In the genomic region with DNA sequence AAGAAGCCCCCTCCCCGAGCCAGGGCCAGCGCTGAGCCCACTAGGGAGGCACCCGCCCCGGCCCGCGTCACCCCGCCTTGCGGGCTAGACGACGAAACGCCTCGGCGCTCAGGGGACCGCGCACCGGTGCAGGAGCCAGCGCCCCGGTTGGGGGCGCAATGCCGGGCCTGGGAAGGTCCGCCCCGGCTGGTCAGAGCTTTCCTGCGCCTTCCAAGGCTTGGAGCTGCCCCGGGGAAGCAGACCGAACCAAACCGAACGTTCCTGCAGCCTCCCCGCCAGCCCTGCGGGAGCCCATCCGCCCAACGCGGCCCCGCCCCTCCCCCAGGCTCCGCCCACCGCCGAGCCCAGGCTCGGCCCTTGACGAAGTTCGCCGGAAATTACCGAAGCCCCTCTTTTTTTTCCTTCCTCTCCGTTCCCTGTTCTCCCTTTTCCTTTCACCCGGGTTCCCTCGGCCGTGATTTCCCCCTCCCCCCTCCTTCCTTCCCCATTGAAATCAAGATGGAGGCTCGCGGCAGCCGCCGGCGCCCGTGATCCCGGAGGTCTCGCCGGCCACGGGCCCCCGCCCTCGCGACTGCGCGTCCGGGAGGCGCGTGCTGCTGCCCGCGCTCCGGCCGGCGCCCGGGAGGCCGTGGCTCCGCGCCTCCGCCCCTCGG, we compare ENCODE assay signal across 8 cellular contexts. TPM values are rescaled to one million over a fixed set of nuclear protein-coding genes. Genes with fewer than 3 reads are reported as not detected.
DNase-seq lines count a peak whose midpoint lies in the region; ATAC-seq and TF ChIP-seq lines count a peak whose summit lies in the region.

A gene (plus strand): TSS at position 487 of the 653 bp plus-strand sequence. CDS start 384 bp downstream, outside the sequence.

- H3K27me3 ChIP-seq in SJSA1 (replicated peaks): no peaks in the 10 kb centered on the region

- peaks cover 35% of the 10 kb centered on the region for H3K4me1 ChIP-seq in SJSA1 (replicated peaks)

- peaks cover 26% of the 10 kb centered on the region for H3K36me3 ChIP-seq in SJSA1

- H3K27ac Mint-ChIP-seq in activated naive CD4-positive, alpha-beta T cell treated with anti-CD3 and anti-CD28 coated beads, Interleukin-2, amount 50 U/mL, for 24 hours: no peak within 1 kb of the TSS

- peak within 1 kb of the TSS; percentile 84 for H3K4me3 Mint-ChIP-seq in activated naive CD4-positive, alpha-beta T cell treated with anti-CD3 and anti-CD28 coated beads, Interleukin-2, amount 50 U/mL, for 24 hours

- no peaks in the 10 kb centered on the region for H3K36me3 Mint-ChIP-seq in activated naive CD4-positive, alpha-beta T cell treated with anti-CD3 and anti-CD28 coated beads, Interleukin-2, amount 50 U/mL, for 24 hours

- H3K4me3 ChIP-seq in SJSA1: peak within 1 kb of the TSS; percentile 97

- no peaks in the 10 kb centered on the region for H3K9me3 ChIP-seq in SJSA1 (replicated peaks)

- no peak for TF ChIP-seq CTCF in omental fat pad (IDR thresholded peaks at IDR 0.05)

- ATAC-seq in omental fat pad (ENCODE audit: low FRiP score): peak; percentile 81

- H3K4me1 Mint-ChIP-seq in activated naive CD4-positive, alpha-beta T cell treated with anti-CD3 and anti-CD28 coated beads, Interleukin-2, amount 50 U/mL, for 24 hours: peaks cover 14% of the 10 kb centered on the region

- DNase-seq in ELF-1 (ENCODE audit: low read depth, low spot score) (peak; percentile 93), GOT3 (lab: John Stamatoyannopoulos, UW) (peak; percentile 84), LoVo (ENCODE audit: low spot score) (peak; percentile 95), SJSA1 (ENCODE audit: low read depth in 1 of 2, low spot score in 2 of 2) (peak; percentile 92 to 95), glomerular visceral epithelial cell (ENCODE audit: extremely low spot score) (peak; percentile 97), omental fat pad (ENCODE audit: low spot score) (peak; percentile 76)

- peaks cover 43% of the 10 kb centered on the region for H3K27me3 Mint-ChIP-seq in activated naive CD4-positive, alpha-beta T cell treated with anti-CD3 and anti-CD28 coated beads, Interleukin-2, amount 50 U/mL, for 24 hours

- H3K27ac ChIP-seq in SJSA1 (peak within 1 kb of the TSS; percentile 82), temporal lobe (ENCODE audit: low read depth, low read length) (peak within 1 kb of the TSS; percentile 67)

- peaks cover 4% of the 10 kb centered on the region for H3K9me3 Mint-ChIP-seq in activated naive CD4-positive, alpha-beta T cell treated with anti-CD3 and anti-CD28 coated beads, Interleukin-2, amount 50 U/mL, for 24 hours

RNA-seq across cellular contexts. Expression of the gene that starts here (rescaled TPM):
- 62.2 and 99.6 TPM in 2 replicates for total RNA-seq in SJSA1 (2014; rRNA removed; shearing (Covaris generic))
- total RNA-seq in omental fat pad (100 to 1,000 TPM; 125 to 370 (median 193) TPM), temporal lobe (381 TPM)

Comparison
In these comparisons a context has a peak if more than half of its experiments do, and no peak if none do; other contexts are left out.
1. Peak in every context shown above with its lines: DNase-seq, ATAC-seq, H3K4me3 ChIP-seq and H3K27ac ChIP-seq.